In genomic region chr2:14623241-14623640, GRCh38 we compare ENCODE assay signal across 33 cellular contexts. TPM values are rescaled to one million over a fixed set of nuclear protein-coding genes. Genes with fewer than 3 reads are reported as not detected.
"Had no signal": no experiment of that assay in that cellular context is flagged by ENCODE, and none has a peak within 500 bp of the region (broad histone marks: within the 10 kb centered on the region; RNA-seq: fewer than 3 reads in every experiment).

No MANE protein-coding gene starts in this region.

- ATAC-seq: activated CD4-positive, alpha-beta T cell treated with anti-CD3 and anti-CD28 coated beads for 36 hours; activated CD4-positive, CD25-positive, alpha-beta regulatory T cell treated with anti-CD3 and anti-CD28 coated beads, Interleukin-2, amount 50 U/mL, for 24 hours; activated CD8-positive, alpha-beta memory T cell treated with anti-CD3 and anti-CD28 coated beads, Interleukin-2, amount 10 ng/mL, durations not matched to agents 7 days and 5 days; activated CD8-positive, alpha-beta T cell treated with anti-CD3 and anti-CD28 coated beads, Interleukin-2, amount 10 ng/mL, durations not matched to agents 7 days and 5 days; activated naive CD8-positive, alpha-beta T cell treated with anti-CD3 and anti-CD28 coated beads, Interleukin-2, amount 50 U/mL, for 24 hours; WTC11 had no signal

- H3K9me3 ChIP-seq: ascending aorta had no signal

- H3K4me1 ChIP-seq: ascending aorta had no signal

- H3K4me3 ChIP-seq: ascending aorta, cardiac muscle cell had no signal

- FAIRE-seq: bronchial epithelial cell, TTC549 had no signal

- H3K27ac ChIP-seq: ascending aorta, cardiac muscle cell, WERI-Rb-1 had no signal

- H3K36me3 ChIP-seq: ascending aorta, cardiac muscle cell, WERI-Rb-1 had no signal

- H3K27me3 ChIP-seq: ascending aorta had no signal

- DNase-seq: activated CD4-positive, alpha-beta memory T cell treated with anti-CD3 and anti-CD28 coated beads, Interleukin-2, amount 10 ng/mL, durations not matched to agents 7 days and 5 days; activated CD4-positive, alpha-beta T cell treated with anti-CD3 and anti-CD28 coated beads for 1 hour; activated CD4-positive, alpha-beta T cell treated with anti-CD3 and anti-CD28 coated beads for 36 hours; activated CD4-positive, alpha-beta T cell treated with anti-CD3 and anti-CD28 coated beads for 48 hours; activated CD4-positive, alpha-beta T cell treated with anti-CD3 and anti-CD28 coated beads, Interleukin-2, amount 10 ng/mL, durations not matched to agents 7 days and 5 days; activated CD4-positive, alpha-beta T cell treated with anti-CD3 and anti-CD28 coated beads, Interleukin-2, amount 50 U/mL, for 48 hours; activated CD4-positive, CD25-positive, alpha-beta regulatory T cell; activated CD8-positive, alpha-beta memory T cell treated with anti-CD3 and anti-CD28 coated beads for 24 hours; activated CD8-positive, alpha-beta memory T cell treated with anti-CD3 and anti-CD28 coated beads, Interleukin-2, amount 10 ng/mL, durations not matched to agents 7 days and 5 days; activated CD8-positive, alpha-beta memory T cell treated with anti-CD3 and anti-CD28 coated beads, Interleukin-2, amount 50 U/mL, for 48 hours; activated CD8-positive, alpha-beta T cell treated with anti-CD3 and anti-CD28 coated beads, Interleukin-2, amount 10 ng/mL, durations not matched to agents 7 days and 5 days; activated effector memory CD4-positive, alpha-beta T cell treated with Interleukin-2 at 50 U/mL for 16 hours; activated gamma-delta T cell; activated naive CD4-positive, alpha-beta T cell treated with anti-CD3 and anti-CD28 coated beads, Interleukin-2, amount 10 ng/mL, durations not matched to agents 7 days and 5 days; activated naive CD4-positive, alpha-beta T cell treated with Interleukin-2 at 50 U/mL for 16 hours; activated naive CD8-positive, alpha-beta T cell treated with anti-CD3 and anti-CD28 coated beads, Interleukin-2, amount 10 ng/mL, durations not matched to agents 7 days and 5 days; activated naive CD8-positive, alpha-beta T cell treated with anti-CD3 and anti-CD28 coated beads, Interleukin-2, amount 50 U/mL, for 24 hours; activated T-cell treated with anti-CD3 and anti-CD28 coated beads, Interleukin-2, amount 50 U/mL, for 24 hours; activated T-cell treated with anti-CD3 and anti-CD28 coated beads, Interleukin-2, amount 50 U/mL, for 48 hours; amygdala; anterior cingulate cortex; caudate nucleus; T-helper 1 cell; T-helper 2 cell; T-helper 9 cell; WERI-Rb-1 had no signal

RNA-seq across cellular contexts. Expression of gene LRATD1, which starts 9.3 kb away (rescaled TPM):
- total RNA-seq: activated CD4-positive, alpha-beta memory T cell treated with anti-CD3 and anti-CD28 coated beads, Interleukin-2, amount 10 ng/mL, durations not matched to agents 7 days and 5 days; activated CD4-positive, alpha-beta T cell treated with anti-CD3 and anti-CD28 coated beads for 36 hours; activated CD4-positive, alpha-beta T cell treated with anti-CD3 and anti-CD28 coated beads, Interleukin-2, amount 10 ng/mL, durations not matched to agents 7 days and 5 days; activated CD8-positive, alpha-beta memory T cell treated with anti-CD3 and anti-CD28 coated beads, Interleukin-2, amount 10 ng/mL, durations not matched to agents 7 days and 5 days; activated CD8-positive, alpha-beta T cell treated with anti-CD3 and anti-CD28 coated beads, Interleukin-2, amount 10 ng/mL, durations not matched to agents 7 days and 5 days; activated naive CD8-positive, alpha-beta T cell treated with anti-CD3 and anti-CD28 coated beads, Interleukin-2, amount 10 ng/mL, durations not matched to agents 7 days and 5 days; activated T-helper 2 cell treated with anti-CD3 and anti-CD28 coated beads, Interferon-gamma antibody, Interleukin-2, Interleukin-4, amounts not matched to agents 10 μg/mL and 5 μg/mL and 100 μg/mL, durations not matched to agents 14 hours and 24 hours and 36 hours had no signal
